ENCODE assay signal across 24 cellular contexts in genomic region chr11:64539711-64540420, GRCh38. TPM values are rescaled to one million over a fixed set of nuclear protein-coding genes. Genes with fewer than 3 reads are reported as not detected.
A peak's percentile ranks its signal among the peaks of the same experiment; 100 is the strongest.
DNase-seq lines count a peak whose midpoint lies in the region; ATAC-seq and TF ChIP-seq lines count a peak whose summit lies in the region.
"Had no signal": no experiment of that assay in that cellular context is flagged by ENCODE, and none has a peak within 500 bp of the region (broad histone marks: within the 10 kb centered on the region; RNA-seq: fewer than 3 reads in every experiment).

No MANE protein-coding gene starts in this region.

- peak; percentile 6 for DNase-seq in AG08395 (ENCODE audit: low spot score)
- peak in 1 of 2 experiments; percentile 23 for DNase-seq in HL-60 (ENCODE audit: low read depth in 1 of 2, low spot score in 1 of 2)
- no peak for DNase-seq in ascending aorta (ENCODE audit: low spot score in 2 of 2)
- DNase-seq in mesendoderm: peak; percentile 11
- DNase-seq in right atrium auricular region (ENCODE audit: low spot score): no peak
- DNase-seq in NCI-H1436 (lab: John Stamatoyannopoulos, UW): no peak
- DNase-seq in SJCRH30: no peak
- DNase-seq: activated naive CD4-positive, alpha-beta T cell treated with anti-CD3 and anti-CD28 coated beads, Interleukin-2, amount 50 U/mL, for 16 hours; Caco-2; DMS79; NCI-H1694 treated with DMSO at 0.1 percent for 48 hours; NCI-H2227 treated with DMSO at 0.1 percent for 48 hours; psoas muscle; SK-N-SH; T-helper 2 cell had no signal

- intact Hi-C loops in ascending aorta (cut with DNase I): no loop called here

- H2BK15ac ChIP-seq in mesendoderm (replicated peaks; ENCODE audit: low read depth): no peak overlapping the region

- TF ChIP-seq CTCF in HL-60 (IDR thresholded peaks at IDR 0.05; ENCODE audit: insufficient read depth, low read length) (no peak), ascending aorta (IDR thresholded peaks at IDR 0.05) (no peak), right atrium auricular region (IDR thresholded peaks at IDR 0.05) (no peak)

- H3K4me3 ChIP-seq in HL-60 (replicated peaks; ENCODE audit: insufficient read depth, low read length) (no peak overlapping the region), ascending aorta (no peak overlapping the region), mesendoderm (ENCODE audit: low read length) (no peak overlapping the region), right atrium auricular region (no peak overlapping the region), SJCRH30 (no peak overlapping the region)
- H3K4me3 ChIP-seq: A549, dorsolateral prefrontal cortex, GM12878, K562, psoas muscle had no signal

- no peak for ATAC-seq in GM21529 (IDR thresholded peaks at IDR 0.05; ENCODE audit: unreplicated experiment)
- ATAC-seq: A549, GM12878, K562, psoas muscle had no signal

- no peak overlapping the region for H3K4ac ChIP-seq in mesendoderm (ENCODE audit: low read depth, low read length)

- H3K9me3 ChIP-seq in ascending aorta: no peaks in the 10 kb centered on the region
- H3K9me3 ChIP-seq in right atrium auricular region: no peaks in the 10 kb centered on the region
- no peaks in the 10 kb centered on the region; the same call in 1 of the 2 replicates for H3K9me3 ChIP-seq in SJCRH30 (replicated peaks)
- H3K9me3 ChIP-seq: Caco-2, neutrophil, psoas muscle, SK-N-SH had no signal

- no peak overlapping the region for H2AK5ac ChIP-seq in mesendoderm (ENCODE audit: low read length)

- no peak overlapping the region for H3K56ac ChIP-seq in mesendoderm (ENCODE audit: low read length)

- no peak overlapping the region for H3K18ac ChIP-seq in mesendoderm (ENCODE audit: low read length)

- H3K9ac ChIP-seq in mesendoderm (ENCODE audit: low read length): no peak overlapping the region
- H3K9ac ChIP-seq: SK-N-SH had no signal

- no peak overlapping the region for H4K8ac ChIP-seq in mesendoderm (ENCODE audit: low read depth, low read length)

- no CpG with 5 or more reads among the region's 9 CpGs for WGBS in mesendoderm (ENCODE audit: extremely low coverage, insufficient coverage, low lambda C conversion rate)

- H3K36me3 ChIP-seq in ascending aorta: no peaks in the 10 kb centered on the region
- H3K36me3 ChIP-seq in mesendoderm (ENCODE audit: control insufficient read depth, insufficient read depth, low read length): no peaks in the 10 kb centered on the region
- H3K36me3 ChIP-seq in right atrium auricular region: no peaks in the 10 kb centered on the region
- no peaks in the 10 kb centered on the region for H3K36me3 ChIP-seq in SJCRH30
- H3K36me3 ChIP-seq: neutrophil had no signal

- H2BK5ac ChIP-seq in mesendoderm (ENCODE audit: low read length): no peak overlapping the region

- H3K27ac ChIP-seq in HL-60 (replicated peaks) (peak overlapping the region; percentile 78), ascending aorta (peak overlapping the region; percentile 76 to 81), mesendoderm (ENCODE audit: low read depth, low read length) (no peak overlapping the region), right atrium auricular region (no peak overlapping the region), SJCRH30 (no peak overlapping the region)
- H3K27ac ChIP-seq: A549, neutrophil, psoas muscle had no signal

- H3K27me3 ChIP-seq in HL-60 (ENCODE audit: insufficient read depth, poor library complexity, severe bottlenecking) (no peaks in the 10 kb centered on the region), ascending aorta (no peaks in the 10 kb centered on the region), mesendoderm (ENCODE audit: insufficient read depth, low read length, poor library complexity) (no peaks in the 10 kb centered on the region), right atrium auricular region (no peaks in the 10 kb centered on the region), SJCRH30 (no peaks in the 10 kb centered on the region)
- H3K27me3 ChIP-seq: dorsolateral prefrontal cortex, neutrophil had no signal

- no peak overlapping the region for H3K23ac ChIP-seq in mesendoderm (ENCODE audit: low read length)

- H3K4me1 ChIP-seq in ascending aorta (peaks cover 14 to 26% of the 10 kb centered on the region in 2 donors), mesendoderm (ENCODE audit: control insufficient read depth, low read depth, low read length) (no peaks in the 10 kb centered on the region), right atrium auricular region (peaks cover 0 to 9% of the 10 kb centered on the region in 2 donors), SJCRH30 (no peaks in the 10 kb centered on the region; the same call in 1 of the 2 replicates)
- H3K4me1 ChIP-seq: psoas muscle had no signal

- no peak overlapping the region for H3K4me2 ChIP-seq in mesendoderm (ENCODE audit: low read length)
- H3K4me2 ChIP-seq: A549, SK-N-SH had no signal

- no peaks in the 10 kb centered on the region for H3K79me2 ChIP-seq in mesendoderm (ENCODE audit: control insufficient read depth, insufficient read depth, low read length)

- H4K5ac ChIP-seq in mesendoderm (ENCODE audit: low read length): no peak overlapping the region

- no peaks in the 10 kb centered on the region for H3K79me1 ChIP-seq in mesendoderm (ENCODE audit: low read length)

- H2BK120ac ChIP-seq in mesendoderm (ENCODE audit: low read depth, low read length): no peak overlapping the region

RNA-seq across cellular contexts. Expression of gene SLC22A11, which starts 15.9 kb away (rescaled TPM):
- total RNA-seq in ascending aorta: not detected
- 0.03 TPM for polyA plus RNA-seq in mesendoderm (2013, experiment 1 of 2)
- 0.03 TPM for polyA plus RNA-seq in mesendoderm (2013, experiment 2 of 2)
- not detected for total RNA-seq in right atrium auricular region
- not detected in 2 replicates for total RNA-seq in SJCRH30 (2014; rRNA removed; shearing (Covaris generic))
- total RNA-seq: GM12878, K562, psoas muscle, urinary bladder, WTC11 had no signal
- polyA plus RNA-seq: BJ, psoas muscle, SK-N-SH had no signal

RNA-seq across cellular contexts. Expression of gene SLC22A12, which starts 51.2 kb away (rescaled TPM):
- total RNA-seq in ascending aorta (not detected), right atrium auricular region (not detected)
- not detected for polyA plus RNA-seq in mesendoderm (2013, experiment 1 of 2)
- not detected for polyA plus RNA-seq in mesendoderm (2013, experiment 2 of 2)
- not detected in 2 replicates for total RNA-seq in SJCRH30 (2014; rRNA removed; shearing (Covaris generic))
- total RNA-seq: Caco-2, dorsolateral prefrontal cortex, GM12878, K562, psoas muscle, urinary bladder, WTC11 had no signal
- polyA plus RNA-seq: A549, BJ, GM12878, K562, psoas muscle, SK-N-SH, urinary bladder had no signal

Comparison
In these comparisons a context has a peak if more than half of its experiments do, and no peak if none do; other contexts are left out.
1. DNase-seq: peak in AG08395 (single experiment) and mesendoderm (single experiment); none in ascending aorta (0 of 2), right atrium auricular region (single experiment), NCI-H1436 (single experiment) and SJCRH30 (0 of 2).
2. H3K27ac ChIP-seq: peak in HL-60 (single experiment) and ascending aorta (2 of 2); none in mesendoderm (single experiment), right atrium auricular region (0 of 2) and SJCRH30 (single experiment).